ENCODE assay signal across 10 cellular contexts in genomic region chr9:12817702-12818101, GRCh38. TPM values are rescaled to one million over a fixed set of nuclear protein-coding genes. Genes with fewer than 3 reads are reported as not detected.
A peak's percentile ranks its signal among the peaks of the same experiment; 100 is the strongest.
DNase-seq lines count a peak whose midpoint lies in the region; TF ChIP-seq lines count a peak whose summit lies in the region.
"Had no signal": no experiment of that assay in that cellular context is flagged by ENCODE, and none has a peak within 500 bp of the region (broad histone marks: within the 10 kb centered on the region; RNA-seq: fewer than 3 reads in every experiment).

No MANE protein-coding gene starts in this region.

- H3K36me3 Mint-ChIP-seq in osteocyte (ENCODE audit: unreplicated experiment) = peaks cover 21% of the 10 kb centered on the region

- no peaks in the 10 kb centered on the region for H3K27me3 Mint-ChIP-seq in osteocyte (ENCODE audit: unreplicated experiment)
- H3K27me3 Mint-ChIP-seq: activated CD8-positive, alpha-beta T cell treated with anti-CD3 and anti-CD28 coated beads for 36 hours had no signal

- H3K27ac ChIP-seq in RWPE1 = no peak overlapping the region
- no peak overlapping the region for H3K27ac ChIP-seq in effector memory CD4-positive, alpha-beta T cell (ENCODE audit: insufficient read depth, low read length, poor library complexity, severe bottlenecking)
- H3K27ac ChIP-seq: cardiac muscle cell had no signal

- peaks cover 4% of the 10 kb centered on the region for H3K9me3 Mint-ChIP-seq in osteocyte (ENCODE audit: unreplicated experiment)

- H3K9me3 ChIP-seq in effector memory CD4-positive, alpha-beta T cell (ENCODE audit: control insufficient read depth, low read length) = no peaks in the 10 kb centered on the region

- no peak for TF ChIP-seq CTCF in RWPE1 (conservative IDR thresholded peaks at IDR 0.05; ENCODE audit: low read depth)
- TF ChIP-seq CTCF in fibroblast of mammary gland (conservative IDR thresholded peaks at IDR 0.05; ENCODE audit: control insufficient read depth, insufficient read depth, low read depth, low read length) = no peak
- TF ChIP-seq CTCF in osteocyte (IDR thresholded peaks at IDR 0.05) = no peak

- H3K4me3 Mint-ChIP-seq in osteocyte (ENCODE audit: unreplicated experiment) = no peak overlapping the region
- H3K4me3 Mint-ChIP-seq: activated CD8-positive, alpha-beta T cell treated with anti-CD3 and anti-CD28 coated beads for 36 hours had no signal

- DNase-seq in ELF-1 (ENCODE audit: low read depth, low spot score) (peak; percentile 2), RWPE1 (ENCODE audit: low spot score) (peak; percentile 26), fibroblast of mammary gland (ENCODE audit: low read depth) (peak; percentile 79), osteocyte (ENCODE audit: extremely low spot score, unreplicated experiment) (no peak), NOMO-1 treated with DMSO at 0.1 percent for 48 hours (lab: John Stamatoyannopoulos, UW; ENCODE audit: unreplicated experiment) (no peak), MV-4-11 (lab: John Stamatoyannopoulos, UW) (no peak), HEK293T (ENCODE audit: extremely low spot score) (no peak)
- DNase-seq in effector memory CD4-positive, alpha-beta T cell = no peak
- DNase-seq: activated CD8-positive, alpha-beta T cell treated with anti-CD3 and anti-CD28 coated beads for 36 hours had no signal

- POLR2A ChIA-PET in RWPE1 (lab: Yijun Ruan, JAX; ENCODE audit: low non-redundant PET) (no interaction called here), HEK293T (lab: Yijun Ruan, JAX) (interaction anchor here (0.6 to 2.1 kb wide), 2 partner anchors 42 to 98 kb away, joined by 3 to 12 read pairs; no protein-coding TSS in a partner anchor)

- no peak overlapping the region for H3K4me3 ChIP-seq in fibroblast of mammary gland (ENCODE audit: control insufficient read depth, low read depth, low read length)
- no peak overlapping the region for H3K4me3 ChIP-seq in effector memory CD4-positive, alpha-beta T cell (ENCODE audit: insufficient read depth, low read depth, low read length, poor library complexity, severe bottlenecking)
- H3K4me3 ChIP-seq: cardiac muscle cell had no signal

- no peaks in the 10 kb centered on the region for H3K36me3 ChIP-seq in effector memory CD4-positive, alpha-beta T cell (ENCODE audit: control insufficient read depth, insufficient read depth, low read length)
- H3K36me3 ChIP-seq: cardiac muscle cell had no signal

- CTCF ChIA-PET in RWPE1 (lab: Yijun Ruan, JAX) (interaction anchor here (0.7 to 1.0 kb wide), 2 partner anchors 64 to 95 kb away, joined by 4 to 5 read pairs; no protein-coding TSS in a partner anchor), HEK293T (lab: Yijun Ruan, JAX) (interaction anchor here (1.0 to 1.6 kb wide), 5 partner anchors 10 to 93 kb away, joined by 3 to 5 read pairs (median 3); partner anchors contain the start of gene LURAP1L)

- no peaks in the 10 kb centered on the region for H3K27me3 ChIP-seq in effector memory CD4-positive, alpha-beta T cell (replicated peaks; ENCODE audit: control insufficient read depth, insufficient read depth, low read length, poor library complexity, severe bottlenecking)
- H3K27me3 ChIP-seq: cardiac muscle cell had no signal

- no peaks in the 10 kb centered on the region for H3K4me1 ChIP-seq in effector memory CD4-positive, alpha-beta T cell (ENCODE audit: control insufficient read depth, insufficient read depth, low read length, poor library complexity, severe bottlenecking)

- peaks cover 61% of the 10 kb centered on the region for H3K4me1 Mint-ChIP-seq in osteocyte (ENCODE audit: unreplicated experiment)

- H3K27ac Mint-ChIP-seq in osteocyte (ENCODE audit: unreplicated experiment) = peak overlapping the region; percentile 98
- H3K27ac Mint-ChIP-seq: activated CD8-positive, alpha-beta T cell treated with anti-CD3 and anti-CD28 coated beads for 36 hours had no signal

TF ChIP-seq in HEK293T, 16 proteins besides CTCF, POLR2A, EP300 and RAD21:
- TF ChIP-seq ARNT (IDR thresholded peaks at IDR 0.05) (no peak), LEF1 (IDR thresholded peaks at IDR 0.05; ENCODE audit: borderline replicate concordance) (no peak), FOXM1 (IDR thresholded peaks at IDR 0.05; ENCODE audit: borderline replicate concordance) (no peak), SP1 (IDR thresholded peaks at IDR 0.05) (no peak), FOXA1 (IDR thresholded peaks at IDR 0.05) (no peak), CTBP1 (IDR thresholded peaks at IDR 0.05; ENCODE audit: borderline replicate concordance) (no peak), NFRKB (IDR thresholded peaks at IDR 0.05) (no peak), SUZ12 (IDR thresholded peaks at IDR 0.05) (no peak), BHLHE40 (IDR thresholded peaks at IDR 0.05; ENCODE audit: borderline replicate concordance) (no peak), TARDBP (IDR thresholded peaks at IDR 0.05) (no peak), ELF4 (IDR thresholded peaks at IDR 0.05) (no peak), FOXK2 (IDR thresholded peaks at IDR 0.05) (no peak), HDGF (IDR thresholded peaks at IDR 0.05; ENCODE audit: borderline replicate concordance) (no peak), ZNF384 (IDR thresholded peaks at IDR 0.05) (no peak), PKNOX1 (IDR thresholded peaks at IDR 0.05) (no peak), L3MBTL2 (conservative IDR thresholded peaks at IDR 0.05) (no peak)
TF ChIP-seq in HEK293T: peak in this region for 0.

RNA-seq across cellular contexts. Expression of gene LURAP1L, which starts 42.9 kb away (rescaled TPM):
- 46.3 and 49.8 TPM in 2 replicates for total RNA-seq in osteocyte
- total RNA-seq: activated CD8-positive, alpha-beta T cell treated with anti-CD3 and anti-CD28 coated beads for 36 hours had no signal

Comparison
In these comparisons a context has a peak if more than half of its experiments do, and no peak if none do; other contexts are left out.
1. DNase-seq: peak in ELF-1 (single experiment), RWPE1 (single experiment) and fibroblast of mammary gland (single experiment); none in osteocyte (single experiment), NOMO-1 treated with DMSO at 0.1 percent for 48 hours (single experiment), MV-4-11 (single experiment), HEK293T (single experiment) and effector memory CD4-positive, alpha-beta T cell (0 of 3).